In genomic region chr16:70127706-70128105, GRCh38 we compare ENCODE assay signal across 7 cellular contexts. TPM values are rescaled to one million over a fixed set of nuclear protein-coding genes. Genes with fewer than 3 reads are reported as not detected.
"Had no signal": no experiment of that assay in that cellular context is flagged by ENCODE, and none has a peak within 500 bp of the region (broad histone marks: within the 10 kb centered on the region; RNA-seq: fewer than 3 reads in every experiment).

No MANE protein-coding gene starts in this region.

RNA-seq across cellular contexts. Expression of gene CLEC18C, which starts 45.9 kb away (rescaled TPM):
- total RNA-seq: activated naive CD4-positive, alpha-beta T cell treated with anti-CD3 and anti-CD28 coated beads, Interleukin-2, amount 50 U/mL, for 72 hours; ascending aorta; chondrocyte; dermis blood vessel endothelial cell; gastroesophageal sphincter; glomerular endothelial cell had no signal
- polyA plus RNA-seq: cardiac muscle cell had no signal
